ENCODE assay signal across 8 cellular contexts in genomic region chr20:36629719-36630340, GRCh38. TPM values are rescaled to one million over a fixed set of nuclear protein-coding genes. Genes with fewer than 3 reads are reported as not detected.
DNase-seq lines count a peak whose midpoint lies in the region; ATAC-seq, FAIRE-seq and TF ChIP-seq lines count a peak whose summit lies in the region.

No MANE protein-coding gene starts in this region.

- H3K4me2 ChIP-seq in IMR-90 (ENCODE audit: low read depth, low read length) (no peak overlapping the region), mesenchymal stem cell (ENCODE audit: low read length, poor library complexity, severe bottlenecking) (peak overlapping the region; percentile 3)

- intact Hi-C loops in IMR-90 (cut with micrococcal nuclease): no loop called here
- intact Hi-C loops in kidney (cut with DNase I): no loop called here
- intact Hi-C loops in tibial artery (cut with DNase I; ENCODE audit: low total_unique reads): no loop called here

- no peak overlapping the region for H3K18ac ChIP-seq in IMR-90 (ENCODE audit: low read depth, low read length)
- H3K18ac ChIP-seq in mesenchymal stem cell (ENCODE audit: low read depth in 1 of 2, low read length in 2 of 2): peak overlapping the region; percentile 45 to 55

- peaks cover 48 to 76% (median 58%) of the 10 kb centered on the region in 3 donors for H3K4me1 Mint-ChIP-seq in CD8-positive, alpha-beta memory T cell

- H3K9me1 ChIP-seq in IMR-90 (ENCODE audit: insufficient read depth, low read length): no peaks in the 10 kb centered on the region

- no peaks in the 10 kb centered on the region for H4K20me1 ChIP-seq in IMR-90 (ENCODE audit: insufficient read depth, low read length)

- H3K23ac ChIP-seq in IMR-90 (ENCODE audit: low read depth, low read length) (no peak overlapping the region), mesenchymal stem cell (ENCODE audit: low read length in 2 of 2) (no peak overlapping the region)

- no peak overlapping the region for H4K5ac ChIP-seq in IMR-90 (ENCODE audit: low read depth, low read length)

- peaks cover 39% of the 10 kb centered on the region for H3K4me1 ChIP-seq in CD8-positive, alpha-beta memory T cell (ENCODE audit: insufficient read depth, low read length)
- no peaks in the 10 kb centered on the region for H3K4me1 ChIP-seq in IMR-90 (ENCODE audit: control insufficient read depth, insufficient read depth, low read length)
- H3K4me1 ChIP-seq in mesenchymal stem cell (ENCODE audit: control insufficient read depth, insufficient read depth, low read depth, low read length): peaks cover 9% of the 10 kb centered on the region
- no peaks in the 10 kb centered on the region for H3K4me1 ChIP-seq in kidney (ENCODE audit: control insufficient read depth in 1 of 2, insufficient read depth in 1 of 2, low read depth in 1 of 2, low read length in 2 of 2)
- H3K4me1 ChIP-seq in tibial artery: no peaks in the 10 kb centered on the region

- no peak overlapping the region for H3K14ac ChIP-seq in IMR-90 (replicated peaks; ENCODE audit: low read depth, low read length)
- no peak overlapping the region for H3K14ac ChIP-seq in mesenchymal stem cell (ENCODE audit: low read length in 2 of 2)

- H3K4me3 ChIP-seq in CD8-positive, alpha-beta memory T cell (ENCODE audit: low read length): peak overlapping the region; percentile 28
- H3K4me3 ChIP-seq in IMR-90 (ENCODE audit: insufficient read depth, low read depth, low read length) (no peak overlapping the region), mesenchymal stem cell (ENCODE audit: insufficient read depth in 1 of 2, low read depth in 1 of 2, low read length in 2 of 2) (no peak overlapping the region), kidney (ENCODE audit: low read length in 2 of 2) (no peak overlapping the region), tibial artery (no peak overlapping the region)

- H2BK20ac ChIP-seq in IMR-90 (ENCODE audit: low read depth, low read length): no peak overlapping the region

- TF ChIP-seq POLR2A in IMR-90 (IDR thresholded peaks at IDR 0.05; ENCODE audit: low read depth, low read length): no peak

- no peaks in the 10 kb centered on the region for H3K27me3 ChIP-seq in CD8-positive, alpha-beta memory T cell (ENCODE audit: insufficient read depth, low read length, poor library complexity, severe bottlenecking)
- no peaks in the 10 kb centered on the region for H3K27me3 ChIP-seq in IMR-90 (ENCODE audit: control insufficient read depth, insufficient read depth, low read length)
- H3K27me3 ChIP-seq in mesenchymal stem cell (ENCODE audit: control insufficient read depth in 1 of 2, insufficient read depth in 1 of 2, low read length in 2 of 2): peaks cover 0 to 4% of the 10 kb centered on the region in 2 experiments
- H3K27me3 ChIP-seq in tibial artery: no peaks in the 10 kb centered on the region

- dilution Hi-C loops in IMR-90 (cut with HindIII; ENCODE audit: low sequenced_read_pairs, unreplicated experiment): no loop called here

- H3K4ac ChIP-seq in IMR-90 (ENCODE audit: low read depth, low read length): no peak overlapping the region
- peak overlapping the region in 1 of 2 experiments; percentile 9 for H3K4ac ChIP-seq in mesenchymal stem cell (ENCODE audit: low read depth in 1 of 2, low read length in 2 of 2)

- H2AFZ ChIP-seq in IMR-90 (replicated peaks; ENCODE audit: low read length, poor library complexity) (no peak overlapping the region), mesenchymal stem cell (ENCODE audit: low read depth, low read length) (peak overlapping the region; percentile 66)

- DNase-seq in CD8-positive, alpha-beta memory T cell: peak in 4 of 5 donors; percentile 31 to 75 (median 52)
- DNase-seq in IMR-90 (no peak), mesenchymal stem cell (peak; percentile 18), kidney (no peak), left lobe of liver (ENCODE audit: low spot score) (no peak), tibial artery (no peak)
- DNase-seq in activated CD8-positive, alpha-beta memory T cell treated with anti-CD3 and anti-CD28 coated beads for 24 hours: peak; percentile 76

- WGBS in IMR-90 (ENCODE audit: extremely low coverage in 2 of 2, insufficient read length in 1 of 2), 2 experiments: no CpG with 5 or more reads among the region's 10 CpGs
- WGBS in mesenchymal stem cell: 74% methylated on average over 8 of the region's 10 CpGs

- H4K8ac ChIP-seq in IMR-90 (ENCODE audit: low read depth in 2 of 2, low read length in 2 of 2) (no peak overlapping the region), mesenchymal stem cell (ENCODE audit: low read length) (peak overlapping the region; percentile 91)

- H2AK9ac ChIP-seq in IMR-90 (replicated peaks; ENCODE audit: low read depth, low read length, poor library complexity): no peak overlapping the region

- H3K56ac ChIP-seq in IMR-90 (ENCODE audit: extremely low read depth, insufficient read depth, low read length): no peak overlapping the region

- no peak for TF ChIP-seq RAD21 in IMR-90 (IDR thresholded peaks at IDR 0.05; ENCODE audit: low read length)

- H3K4me3 Mint-ChIP-seq in CD8-positive, alpha-beta memory T cell: peak overlapping the region; percentile 43 to 87 (median 77)

- H2BK15ac ChIP-seq in IMR-90 (ENCODE audit: low read depth, low read length): no peak overlapping the region
- H2BK15ac ChIP-seq in mesenchymal stem cell (ENCODE audit: low read depth, poor library complexity, severe bottlenecking): peak overlapping the region; percentile 62

- H2BK5ac ChIP-seq in IMR-90 (ENCODE audit: low read depth, low read length, poor library complexity, severe bottlenecking) (no peak overlapping the region), mesenchymal stem cell (ENCODE audit: low read depth, low read length, poor library complexity, severe bottlenecking) (no peak overlapping the region)

- POLR2A ChIA-PET in CD8-positive, alpha-beta memory T cell (lab: Charles Lee): interaction anchor here (0.5 to 1.6 kb wide), 5 partner anchors 14 to 77 kb away, joined by 3 to 12 read pairs (median 7); partner anchors contain the start of genes RAB5IF, SLA2 and TGIF2
- POLR2A ChIA-PET in IMR-90 (lab: Charles Lee; ENCODE audit: unreplicated experiment): no interaction called here

- H3K27ac Mint-ChIP-seq in CD8-positive, alpha-beta memory T cell: peak overlapping the region; percentile 97 to 98 (median 97)

- no TSS peak for BruUV-seq in IMR-90 (replicated peaks; lab: Mats Ljungman, UMichigan)

- no peak overlapping the region for H2BK12ac ChIP-seq in mesenchymal stem cell (ENCODE audit: low read length in 2 of 2)

- TF ChIP-seq CTCF in IMR-90 (conservative IDR thresholded peaks at IDR 0.05; ENCODE audit: low read depth, low read length) (no peak), kidney (IDR thresholded peaks at IDR 0.05; ENCODE audit: borderline replicate concordance, extremely low read depth, insufficient read depth) (no peak), tibial artery (IDR thresholded peaks at IDR 0.05) (no peak)

- in situ Hi-C loops in IMR-90 (cut with MboI; ENCODE audit: low sequenced_read_pairs): no loop called here

- H3K9ac ChIP-seq in IMR-90 (ENCODE audit: low read depth, low read length): no peak overlapping the region
- no peak overlapping the region for H3K9ac ChIP-seq in mesenchymal stem cell (ENCODE audit: low read length)
- H3K9ac ChIP-seq in kidney (ENCODE audit: low read length in 2 of 2): no peak overlapping the region

- H3K79me1 ChIP-seq in IMR-90 (ENCODE audit: low read depth in 1 of 2, low read length in 2 of 2) (no peaks in the 10 kb centered on the region), mesenchymal stem cell (replicated peaks; ENCODE audit: low read length, poor library complexity, severe bottlenecking) (no peaks in the 10 kb centered on the region)

- H3K36me3 ChIP-seq in CD8-positive, alpha-beta memory T cell (ENCODE audit: insufficient read depth, low read length): peaks cover 38% of the 10 kb centered on the region
- H3K36me3 ChIP-seq in IMR-90 (ENCODE audit: control insufficient read depth, insufficient read depth, low read length): no peaks in the 10 kb centered on the region
- no peaks in the 10 kb centered on the region for H3K36me3 ChIP-seq in mesenchymal stem cell (ENCODE audit: control insufficient read depth in 1 of 2, insufficient read depth in 2 of 2, low read depth in 1 of 2, low read length in 2 of 2)
- H3K36me3 ChIP-seq in kidney (ENCODE audit: control insufficient read depth in 1 of 2, insufficient read depth in 2 of 2, low read length in 2 of 2): no peaks in the 10 kb centered on the region
- H3K36me3 ChIP-seq in tibial artery: no peaks in the 10 kb centered on the region

- H3K9me3 Mint-ChIP-seq in CD8-positive, alpha-beta memory T cell: no peaks in the 10 kb centered on the region

- H2AK5ac ChIP-seq in IMR-90 (ENCODE audit: low read depth, low read length) (no peak overlapping the region), mesenchymal stem cell (ENCODE audit: low read length, severe bottlenecking) (no peak overlapping the region)

- peak overlapping the region; percentile 25 for H3K27ac ChIP-seq in CD8-positive, alpha-beta memory T cell (ENCODE audit: low read depth, low read length)
- H3K27ac ChIP-seq in IMR-90 (ENCODE audit: insufficient read depth, low read length) (no peak overlapping the region), mesenchymal stem cell (ENCODE audit: low read length, poor library complexity, severe bottlenecking) (no peak overlapping the region), kidney (ENCODE audit: low read depth in 2 of 2, low read length in 2 of 2) (no peak overlapping the region), tibial artery (no peak overlapping the region)

- ATAC-seq in IMR-90 (ENCODE audit: low read depth) (peak; percentile 11; the same call in 1 of the 2 replicates), left lobe of liver (no peak), GM18517 (IDR thresholded peaks at IDR 0.05; ENCODE audit: unreplicated experiment) (no peak)

- H3K36me3 Mint-ChIP-seq in CD8-positive, alpha-beta memory T cell: peaks cover 8 to 88% (median 24%) of the 10 kb centered on the region in 3 donors

- no peaks in the 10 kb centered on the region for H3K9me3 ChIP-seq in CD8-positive, alpha-beta memory T cell (ENCODE audit: low read length)
- H3K9me3 ChIP-seq in IMR-90 (ENCODE audit: control insufficient read depth, insufficient read depth, low read length) (no peaks in the 10 kb centered on the region), mesenchymal stem cell (ENCODE audit: control insufficient read depth, low read length) (no peaks in the 10 kb centered on the region), kidney (ENCODE audit: control insufficient read depth in 1 of 2, low read length in 2 of 2) (no peaks in the 10 kb centered on the region), tibial artery (no peaks in the 10 kb centered on the region)

- no peak overlapping the region for H2BK120ac ChIP-seq in IMR-90 (ENCODE audit: low read depth, low read length)
- no peak overlapping the region for H2BK120ac ChIP-seq in mesenchymal stem cell (ENCODE audit: low read depth, low read length)

- H4K91ac ChIP-seq in IMR-90 (ENCODE audit: insufficient read depth, low read depth, low read length) (no peak overlapping the region), mesenchymal stem cell (ENCODE audit: low read length) (peak overlapping the region; percentile 15)

- no peaks in the 10 kb centered on the region for H3K27me3 Mint-ChIP-seq in CD8-positive, alpha-beta memory T cell

- FAIRE-seq in kidney (lab: Jason Lieb, UNC): no peak

- CTCF ChIA-PET in CD8-positive, alpha-beta memory T cell (lab: Charles Lee): interaction anchor here (0.8 to 4.3 kb wide), 9 partner anchors 9 to 258 kb away, joined by 3 to 16 read pairs (median 3); partner anchors contain the start of genes RAB5IF and SLA2
- CTCF ChIA-PET in IMR-90 (lab: Yijun Ruan, JAX): no interaction called here

RNA-seq across cellular contexts. Expression of gene SLA2, which starts 16.2 kb away (rescaled TPM):
- 10 to 100 TPM; 47.8 to 51.2 TPM for total RNA-seq in CD8-positive, alpha-beta memory T cell
- polyA plus RNA-seq in CD8-positive, alpha-beta memory T cell: 15.0 TPM
- total RNA-seq in IMR-90 (2012; rRNA removed) (not detected in 2 replicates), kidney (1.5 TPM), left lobe of liver (0.30 TPM)
- polyA plus RNA-seq in IMR-90 (2012; rRNA removed) (0.03 TPM in 1 of 2 replicates, not detected in the other), kidney (ENCODE audit: insufficient read depth, low read depth, low replicate concordance) (0.24 TPM)
- polyA plus RNA-seq in IMR-90 (2012; cell fraction: cytosol; rRNA removed): 0.02 TPM in 1 of 2 replicates, not detected in the other
- polyA plus RNA-seq in IMR-90 (2012; cell fraction: nucleus; rRNA removed; ENCODE audit: low replicate concordance): 0.03 and 0.07 TPM in 2 replicates
- polyA plus RNA-seq in mesenchymal stem cell (2013, experiment 1 of 2): not detected
- polyA plus RNA-seq in mesenchymal stem cell (2013, experiment 2 of 2): not detected

RNA-seq across cellular contexts. Expression of gene RAB5IF, which starts 24.3 kb away (rescaled TPM):
- total RNA-seq in CD8-positive, alpha-beta memory T cell: 100 to 1,000 TPM; 159 to 173 TPM
- 180 TPM for polyA plus RNA-seq in CD8-positive, alpha-beta memory T cell
- total RNA-seq in IMR-90 (2012; rRNA removed) (74.0 and 90.3 TPM in 2 replicates), kidney (71.0 TPM), left lobe of liver (113 TPM)
- polyA plus RNA-seq in IMR-90 (2012; rRNA removed) (93.1 and 96.6 TPM in 2 replicates), kidney (ENCODE audit: insufficient read depth, low read depth, low replicate concordance) (110 TPM)
- polyA plus RNA-seq in IMR-90 (2012; cell fraction: cytosol; rRNA removed): 60.5 and 63.1 TPM in 2 replicates
- polyA plus RNA-seq in IMR-90 (2012; cell fraction: nucleus; rRNA removed; ENCODE audit: low replicate concordance): 30.9 and 74.4 TPM in 2 replicates
- 138 TPM for polyA plus RNA-seq in mesenchymal stem cell (2013, experiment 1 of 2)
- polyA plus RNA-seq in mesenchymal stem cell (2013, experiment 2 of 2): 147 TPM

RNA-seq across cellular contexts. Expression of gene TGIF2, which starts 56.4 kb away (rescaled TPM):
- 10 to 100 TPM; 46.1 to 49.8 TPM for total RNA-seq in CD8-positive, alpha-beta memory T cell
- 24.6 TPM for polyA plus RNA-seq in CD8-positive, alpha-beta memory T cell
- total RNA-seq in IMR-90 (2012; rRNA removed) (9.7 and 10.6 TPM in 2 replicates), kidney (15.3 TPM), left lobe of liver (4.6 TPM)
- polyA plus RNA-seq in IMR-90 (2012; rRNA removed) (11.6 and 12.7 TPM in 2 replicates), kidney (ENCODE audit: insufficient read depth, low read depth, low replicate concordance) (11.0 TPM)
- 7.5 and 9.7 TPM in 2 replicates for polyA plus RNA-seq in IMR-90 (2012; cell fraction: cytosol; rRNA removed)
- polyA plus RNA-seq in IMR-90 (2012; cell fraction: nucleus; rRNA removed; ENCODE audit: low replicate concordance): 9.9 and 15.1 TPM in 2 replicates
- 16.5 TPM for polyA plus RNA-seq in mesenchymal stem cell (2013, experiment 1 of 2)
- 16.7 TPM for polyA plus RNA-seq in mesenchymal stem cell (2013, experiment 2 of 2)

Comparison
In these comparisons a context has a peak if more than half of its experiments do, and no peak if none do; other contexts are left out.
1. DNase-seq: peak in CD8-positive, alpha-beta memory T cell (4 of 5), activated CD8-positive, alpha-beta memory T cell treated with anti-CD3 and anti-CD28 coated beads for 24 hours (single experiment) and mesenchymal stem cell (single experiment); none in IMR-90 (single experiment), kidney (single experiment), left lobe of liver (single experiment) and tibial artery (0 of 2).
2. RNA of gene SLA2, which starts 16.2 kb away (total RNA-seq): 47.8 to 51.2 TPM in CD8-positive, alpha-beta memory T cell; 1.5 TPM in kidney (single experiment), 0.30 TPM in left lobe of liver (single experiment) and not detected in IMR-90; every median in the first group is over 10 times any median in the second.